Comparison of ENCODE assay signal across 23 cellular contexts in genomic region chr20:51392625-51393186, GRCh38.
A peak's percentile ranks its signal among the peaks of the same experiment; 100 is the strongest.
DNase-seq lines count a peak whose midpoint lies in the region; ATAC-seq, FAIRE-seq and TF ChIP-seq lines count a peak whose summit lies in the region.
"Had no signal": no experiment of that assay in that cellular context is flagged by ENCODE, and none has a peak within 500 bp of the region (broad histone marks: within the 10 kb centered on the region; RNA-seq: fewer than 3 reads in every experiment).

No MANE protein-coding gene starts in this region.

- H3K9ac ChIP-seq in HepG2 (ENCODE audit: insufficient read depth, low read depth, low read length), result no peak overlapping the region
- no peak overlapping the region for H3K9ac ChIP-seq in OCI-LY1 (ENCODE audit: low read length)
- H3K9ac ChIP-seq in H1 (replicated peaks in 1 of 4; ENCODE audit: extremely low read depth in 1 of 4, low read depth in 3 of 4, low read length in 3 of 4), result no peak overlapping the region
- H3K9ac ChIP-seq: GM23248, KMS-11 had no signal

- H2BK15ac ChIP-seq in H1 (ENCODE audit: low read length), result no peak overlapping the region

- H3K36me3 Mint-ChIP-seq in stimulated activated naive B cell treated with anti-CD40 and anti-IgM and Interleukin-4, amounts not matched to agents 10 μg/mL and 1 μg/mL and 100 μg/mL, for 72 hours, result peaks cover 40 to 57% of the 10 kb centered on the region in 2 donors

- FAIRE-seq in HepG2 (lab: Jason Lieb, UNC) (peak; percentile 26), H1 (lab: Jason Lieb, UNC) (no peak)
- FAIRE-seq: A549 had no signal

- H3K4me2 ChIP-seq in HepG2 (ENCODE audit: low read depth, low read length) (no peak overlapping the region), OCI-LY1 (ENCODE audit: low read length) (no peak overlapping the region), H1 (ENCODE audit: insufficient read depth in 1 of 2, low read depth in 2 of 2, low read length in 2 of 2) (no peak overlapping the region)
- H3K4me2 ChIP-seq: A549, KMS-11, PC-9 had no signal

- intact Hi-C loops in HepG2 (cut with micrococcal nuclease; ENCODE audit: unreplicated experiment) (no loop called here), right lobe of liver (cut with DNase I) (no loop called here)

- no peaks in the 10 kb centered on the region for H3K9me3 Mint-ChIP-seq in stimulated activated naive B cell treated with anti-CD40 and anti-IgM and Interleukin-4, amounts not matched to agents 10 μg/mL and 1 μg/mL and 100 μg/mL, for 72 hours

- BruUV-seq in HepG2 (replicated peaks; lab: Mats Ljungman, UMichigan), result no TSS peak

- H3K27ac ChIP-seq in HepG2 (ENCODE audit: extremely low read length, insufficient read depth, low read length) (no peak overlapping the region), right lobe of liver (no peak overlapping the region), OCI-LY1 (ENCODE audit: low read depth, low read length, poor library complexity, severe bottlenecking) (peak overlapping the region; percentile 20), H1 (ENCODE audit: low read depth, low read length) (no peak overlapping the region)
- H3K27ac ChIP-seq: A549, GM23248, KMS-11, PC-9, RWPE1 had no signal

- H3F3A ChIP-seq in OCI-LY1 (ENCODE audit: insufficient read depth, low read length), result no peaks in the 10 kb centered on the region

- H3K18ac ChIP-seq in H1 (ENCODE audit: extremely low read depth, low read length), result no peak overlapping the region

- no peak overlapping the region for H2BK20ac ChIP-seq in H1 (ENCODE audit: low read length)

- H2BK120ac ChIP-seq in H1 (replicated peaks; ENCODE audit: low read depth, low read length), result no peak overlapping the region

- H4K91ac ChIP-seq in H1 (replicated peaks; ENCODE audit: insufficient read length, low read length), result no peak overlapping the region

- no peaks in the 10 kb centered on the region for H3K23me2 ChIP-seq in H1 (ENCODE audit: low read depth, low read length)

- H4K8ac ChIP-seq in H1 (ENCODE audit: extremely low read depth, insufficient read depth, low read length), result no peak overlapping the region

- no peak overlapping the region for H2BK12ac ChIP-seq in H1 (ENCODE audit: low read depth, low read length)

- peaks cover 24 to 28% of the 10 kb centered on the region in 2 donors for H3K4me1 Mint-ChIP-seq in stimulated activated naive B cell treated with anti-CD40 and anti-IgM and Interleukin-4, amounts not matched to agents 10 μg/mL and 1 μg/mL and 100 μg/mL, for 72 hours

- TF ChIP-seq POLR2A in HepG2 (IDR thresholded peaks at IDR 0.05; ENCODE audit: insufficient read depth in 1 of 2, low read depth in 2 of 2, low read length in 2 of 2) (no peak), right lobe of liver (IDR thresholded peaks at IDR 0.05) (no peak), H1 (IDR thresholded peaks at IDR 0.05; ENCODE audit: control extremely low read depth in 1 of 2, low read depth in 2 of 2, low read length in 2 of 2) (no peak)

- in situ Hi-C loops in HepG2 (cut with HindIII; ENCODE audit: extremely low pct_ligation_motif_present, low pct_unique_long_range_greater_than_20kb), result no loop called here

- H3K9me2 ChIP-seq in OCI-LY1 (ENCODE audit: low read depth, low read length), result no peaks in the 10 kb centered on the region

- DNase-seq in HepG2 (ENCODE audit: low spot score), result no peak
- no peak for DNase-seq in right lobe of liver
- no peak for DNase-seq in H1 (ENCODE audit: low read depth in 1 of 2, low spot score in 2 of 2)
- no peak for DNase-seq in stimulated activated naive B cell treated with anti-CD40 and anti-IgM and Interleukin-4, amounts not matched to agents 10 μg/mL and 1 μg/mL and 100 μg/mL, for 72 hours
- no peak for DNase-seq in dedifferentiated amniotic fluid mesenchymal stem cell (ENCODE audit: extremely low spot score)
- DNase-seq: DND-41, GM23248, HCEC 1CT, MV-4-11, NCI-H1417, NCI-H187, NCI-H226, NCI-H524, NCI-H82, PC-9, SIG-M5 had no signal

- no peaks in the 10 kb centered on the region for H3K79me1 ChIP-seq in H1 (ENCODE audit: low read depth, low read length)

- H3K27me3 ChIP-seq in HepG2 (ENCODE audit: control insufficient read depth in 1 of 2, insufficient read depth in 2 of 2, low read length in 2 of 2), result no peaks in the 10 kb centered on the region
- no peaks in the 10 kb centered on the region for H3K27me3 ChIP-seq in right lobe of liver
- no peaks in the 10 kb centered on the region for H3K27me3 ChIP-seq in OCI-LY1 (ENCODE audit: insufficient read depth, low read length)
- no peaks in the 10 kb centered on the region; a peak in 1 of 7 replicates for H3K27me3 ChIP-seq in H1 (replicated peaks in 1 of 4; ENCODE audit: control insufficient read depth in 3 of 4, extremely low read depth in 1 of 4, insufficient read depth in 3 of 4, low read length in 3 of 4)

- H3K27me3 Mint-ChIP-seq in stimulated activated naive B cell treated with anti-CD40 and anti-IgM and Interleukin-4, amounts not matched to agents 10 μg/mL and 1 μg/mL and 100 μg/mL, for 72 hours, result no peaks in the 10 kb centered on the region

- no peaks in the 10 kb centered on the region for H3K4me1 ChIP-seq in HepG2 (ENCODE audit: insufficient read depth, low read length)
- H3K4me1 ChIP-seq in right lobe of liver, result peaks cover 2 to 39% (median 15%) of the 10 kb centered on the region in 4 donors
- peaks cover 62% of the 10 kb centered on the region for H3K4me1 ChIP-seq in OCI-LY1 (ENCODE audit: insufficient read depth, low read length, severe bottlenecking)
- H3K4me1 ChIP-seq in H1 (replicated peaks in 1 of 4; ENCODE audit: control insufficient read depth in 3 of 4, insufficient read depth in 4 of 4, low read length in 3 of 4), result peaks cover 2 to 17% (median 6%) of the 10 kb centered on the region in 4 experiments

- H3K14ac ChIP-seq in H1 (ENCODE audit: insufficient read length), result no peak overlapping the region

- H4K20me1 ChIP-seq in HepG2 (ENCODE audit: insufficient read depth, low read length) (no peaks in the 10 kb centered on the region), OCI-LY1 (ENCODE audit: insufficient read depth, low read length) (no peaks in the 10 kb centered on the region), H1 (replicated peaks in 1 of 2; ENCODE audit: control insufficient read depth in 1 of 2, insufficient read depth in 2 of 2, low read length in 2 of 2) (no peaks in the 10 kb centered on the region)

- 80% methylated on average over 7 of the region's 7 CpGs for WGBS in HepG2 (ENCODE audit: low lambda C conversion rate)
- WGBS in right lobe of liver (ENCODE audit: insufficient coverage, low coverage, low lambda C conversion rate, missing lambda C conversion rate), result 66% methylated on average over 7 of the region's 7 CpGs
- WGBS in H1 (ENCODE audit: extremely low coverage in 1 of 2, insufficient coverage in 1 of 2, insufficient read length in 1 of 2, insufficient replicate concordance in 2 of 2, low coverage in 1 of 2, low lambda C conversion rate in 2 of 2, missing lambda C conversion rate in 1 of 2), 2 experiments, result 86% methylated on average over 7 of the region's 7 CpGs; no CpG with 5 or more reads in 1 of the 2 experiments

- H3K23ac ChIP-seq in H1 (ENCODE audit: insufficient read length), result no peak overlapping the region

- CTCF ChIA-PET in HepG2 (lab: Yijun Ruan, JAX; ENCODE audit: low intra/inter-chr PET ratio, low total read pairs) (no interaction called here), H1 (lab: Charles Lee; ENCODE audit: partially characterized antibody) (interaction anchor here (0.9 to 1.6 kb wide), 3 partner anchors 75 to 231 kb away, joined by 3 to 5 read pairs (median 3); no protein-coding TSS in a partner anchor)

- peak overlapping the region; percentile 28 for H3K27ac Mint-ChIP-seq in stimulated activated naive B cell treated with anti-CD40 and anti-IgM and Interleukin-4, amounts not matched to agents 10 μg/mL and 1 μg/mL and 100 μg/mL, for 72 hours

- no peak overlapping the region for H3K4ac ChIP-seq in H1 (replicated peaks; ENCODE audit: insufficient read length, low read depth, low read length)

- H3K4me3 Mint-ChIP-seq in stimulated activated naive B cell treated with anti-CD40 and anti-IgM and Interleukin-4, amounts not matched to agents 10 μg/mL and 1 μg/mL and 100 μg/mL, for 72 hours, result no peak overlapping the region

- peaks cover 1 to 19% of the 10 kb centered on the region in 2 experiments; a peak in 3 of 5 replicates for H3K36me3 ChIP-seq in HepG2 (replicated peaks in 1 of 2; ENCODE audit: control insufficient read depth in 1 of 2, insufficient read depth in 2 of 2, low read length in 2 of 2)
- H3K36me3 ChIP-seq in right lobe of liver, result no peaks in the 10 kb centered on the region
- peaks cover 71% of the 10 kb centered on the region for H3K36me3 ChIP-seq in OCI-LY1 (ENCODE audit: insufficient read depth, low read length)
- no peaks in the 10 kb centered on the region for H3K36me3 ChIP-seq in H1 (ENCODE audit: control insufficient read depth in 2 of 4, insufficient read depth in 4 of 4, low read length in 3 of 4)

- POLR2A ChIA-PET in HepG2 (lab: Yijun Ruan, JAX) (no interaction called here), H1 (lab: Charles Lee; ENCODE audit: partially characterized antibody) (interaction anchor here (1.8 kb wide), 1 partner anchor 12 kb away, joined by 4 read pairs; no protein-coding TSS in a partner anchor)

- H2AK5ac ChIP-seq in H1 (ENCODE audit: low read depth, low read length), result no peak overlapping the region

- ATAC-seq in HepG2 (no peak), right lobe of liver (no peak), GM19351 (IDR thresholded peaks at IDR 0.05; ENCODE audit: unreplicated experiment) (no peak), HG03342 (IDR thresholded peaks at IDR 0.05; ENCODE audit: unreplicated experiment) (no peak)
- peak in 1 of 2 donors; percentile 65 for ATAC-seq in stimulated activated naive B cell treated with anti-CD40 and anti-IgM and Interleukin-4, amounts not matched to agents 10 μg/mL and 1 μg/mL and 100 μg/mL, for 72 hours (replicated peaks)
- ATAC-seq: A549, SK-N-SH treated with all-trans-retinoic acid at 6 μM for 48 hours had no signal

- TF ChIP-seq EP300 in HepG2 (IDR thresholded peaks at IDR 0.05; ENCODE audit: low read depth in 2 of 2, low read length in 2 of 2) (no peak), HepG2 (CRISPR knock-in tag; IDR thresholded peaks at IDR 0.05; ENCODE audit: borderline replicate concordance) (no peak), H1 (IDR thresholded peaks at IDR 0.05; ENCODE audit: borderline replicate concordance in 1 of 2, low read depth in 2 of 2, low read length in 2 of 2) (no peak)

- no peaks in the 10 kb centered on the region for H3K79me2 ChIP-seq in HepG2 (ENCODE audit: insufficient read depth, low read length)
- no peaks in the 10 kb centered on the region for H3K79me2 ChIP-seq in OCI-LY1 (ENCODE audit: insufficient read depth, low read length)
- no peaks in the 10 kb centered on the region for H3K79me2 ChIP-seq in H1 (ENCODE audit: control insufficient read depth in 1 of 2, insufficient read depth in 2 of 2, low read length in 2 of 2)

- H2BK5ac ChIP-seq in H1 (ENCODE audit: low read depth, low read length), result no peak overlapping the region

- no peak overlapping the region for H4K5ac ChIP-seq in H1 (ENCODE audit: insufficient read length, low read depth, low read length)

- H3K9me3 ChIP-seq in HepG2 (ENCODE audit: low read length), result no peaks in the 10 kb centered on the region
- no peaks in the 10 kb centered on the region for H3K9me3 ChIP-seq in right lobe of liver
- H3K9me3 ChIP-seq in OCI-LY1 (ENCODE audit: low read length), result no peaks in the 10 kb centered on the region
- H3K9me3 ChIP-seq in H1 (ENCODE audit: insufficient read depth in 2 of 2, low read depth in 1 of 2, low read length in 1 of 2), result no peaks in the 10 kb centered on the region
- H3K9me3 ChIP-seq: A549 had no signal

- TF ChIP-seq CTCF in HepG2 (CRISPR knock-in tag; IDR thresholded peaks at IDR 0.05), result no peak
- no peak for TF ChIP-seq CTCF in right lobe of liver (IDR thresholded peaks at IDR 0.05)
- no peak for TF ChIP-seq CTCF in OCI-LY1 (IDR thresholded peaks at IDR 0.05; ENCODE audit: low read length)
- no peak for TF ChIP-seq CTCF in H1 (IDR thresholded peaks at IDR 0.05; ENCODE audit: control extremely low read depth in 1 of 3, insufficient read depth in 1 of 3, low read depth in 1 of 3, low read length in 3 of 3)

- no peak overlapping the region for H2AFZ ChIP-seq in HepG2 (ENCODE audit: low read length)
- no peak overlapping the region for H2AFZ ChIP-seq in OCI-LY1 (ENCODE audit: low read length)
- no peak overlapping the region for H2AFZ ChIP-seq in H1 (ENCODE audit: low read length)
- H2AFZ ChIP-seq: GM23248, PC-9 had no signal

- H3K4me3 ChIP-seq in HepG2 (replicated peaks in 1 of 3; ENCODE audit: insufficient read depth in 1 of 3, low read depth in 2 of 3, low read length in 3 of 3) (no peak overlapping the region), right lobe of liver (no peak overlapping the region), OCI-LY1 (ENCODE audit: low read depth, low read length, poor library complexity, severe bottlenecking) (no peak overlapping the region), H1 (ENCODE audit: extremely low read depth in 1 of 4, insufficient read depth in 2 of 4, low read depth in 3 of 4, low read length in 4 of 4) (no peak overlapping the region)
- H3K4me3 ChIP-seq: A549, GM23248, PC-9 had no signal

- TF ChIP-seq RAD21 in HepG2 (CRISPR knock-in tag; IDR thresholded peaks at IDR 0.05), result no peak
- no peak for TF ChIP-seq RAD21 in H1 (IDR thresholded peaks at IDR 0.05 in 1 of 2, conservative IDR thresholded peaks at IDR 0.05 in 1 of 2; ENCODE audit: low read depth in 2 of 2, low read length in 2 of 2)

- no peak overlapping the region for H3K56ac ChIP-seq in H1 (replicated peaks; ENCODE audit: insufficient read length, low read depth, low read length)

Comparison
In these comparisons a context has a peak if more than half of its experiments do, and no peak if none do; other contexts are left out.
1. Of the 41 proteins assayed by ChIP-seq in both HepG2 and H1: peak only in HepG2: none; only in H1: KDM1A; in both: none; in neither: 40.